ENCODE assay signal across 8 cellular contexts in genomic region chr2:207504513-207505171, GRCh38. TPM values are rescaled to one million over a fixed set of nuclear protein-coding genes. Genes with fewer than 3 reads are reported as not detected.
DNase-seq lines count a peak whose midpoint lies in the region; ATAC-seq and TF ChIP-seq lines count a peak whose summit lies in the region.

No MANE protein-coding gene starts in this region.

- intact Hi-C loops in transverse colon (cut with DNase I; ENCODE audit: low total_unique reads): no loop called here

- no peaks in the 10 kb centered on the region for H3K27me3 Mint-ChIP-seq in activated naive CD4-positive, alpha-beta T cell treated with anti-CD3 and anti-CD28 coated beads, Interleukin-2, amount 10 ng/mL, durations not matched to agents 7 days and 5 days
- peaks cover 3 to 11% (median 6%) of the 10 kb centered on the region in 3 donors for H3K27me3 Mint-ChIP-seq in immature natural killer cell (ENCODE audit: low read depth in 3 of 3)

- no peaks in the 10 kb centered on the region for H3K36me3 Mint-ChIP-seq in activated naive CD4-positive, alpha-beta T cell treated with anti-CD3 and anti-CD28 coated beads, Interleukin-2, amount 10 ng/mL, durations not matched to agents 7 days and 5 days
- H3K36me3 Mint-ChIP-seq in immature natural killer cell: peaks cover 0 to 4% (median 0%) of the 10 kb centered on the region in 3 donors

- peaks cover 0 to 17% (median 7%) of the 10 kb centered on the region in 4 donors for H3K4me1 ChIP-seq in transverse colon

- TF ChIP-seq EP300 in transverse colon (IDR thresholded peaks at IDR 0.05; ENCODE audit: low read depth): no peak

- 60 to 63% methylated on average over 9 to 11 of the region's 11 CpGs for WGBS in transverse colon (ENCODE audit: low coverage in 1 of 2), 2 donors

- peak overlapping the region; percentile 9 to 46 (median 31) for H3K27ac ChIP-seq in transverse colon

- in situ Hi-C loops in transverse colon (cut with MboI; ENCODE audit: low pct_ligation_motif_present in 1 of 4, low pct_unique_long_range_greater_than_20kb in 1 of 4, low sequenced_read_pairs in 3 of 4): no loop called here

- H3K4me3 Mint-ChIP-seq in activated naive CD4-positive, alpha-beta T cell treated with anti-CD3 and anti-CD28 coated beads, Interleukin-2, amount 10 ng/mL, durations not matched to agents 7 days and 5 days: no peak overlapping the region
- H3K4me3 Mint-ChIP-seq in immature natural killer cell: peak overlapping the region in 4 of 5 donors; percentile 0 to 47 (median 21)

- no peaks in the 10 kb centered on the region for H3K9me3 ChIP-seq in transverse colon

- no peak for TF ChIP-seq POLR2A in transverse colon (IDR thresholded peaks at IDR 0.05)

- peaks cover 70% of the 10 kb centered on the region for H3K4me1 Mint-ChIP-seq in activated naive CD4-positive, alpha-beta T cell treated with anti-CD3 and anti-CD28 coated beads, Interleukin-2, amount 10 ng/mL, durations not matched to agents 7 days and 5 days
- H3K4me1 Mint-ChIP-seq in immature natural killer cell: peaks cover 53 to 71% of the 10 kb centered on the region in 2 donors

- H3K27ac Mint-ChIP-seq in activated naive CD4-positive, alpha-beta T cell treated with anti-CD3 and anti-CD28 coated beads, Interleukin-2, amount 10 ng/mL, durations not matched to agents 7 days and 5 days: peak overlapping the region; percentile 35
- peak overlapping the region in 2 of 6 donors; percentile 4 to 18 for H3K27ac Mint-ChIP-seq in immature natural killer cell

- no peaks in the 10 kb centered on the region for H3K27me3 ChIP-seq in transverse colon

- no peak overlapping the region for H3K4me3 ChIP-seq in transverse colon

- TF ChIP-seq CTCF in transverse colon (IDR thresholded peaks at IDR 0.05): no peak

- DNase-seq in activated naive CD4-positive, alpha-beta T cell treated with anti-CD3 and anti-CD28 coated beads, Interleukin-2, amount 10 ng/mL, durations not matched to agents 7 days and 5 days: no peak
- no peak for DNase-seq in activated naive CD4-positive, alpha-beta T cell treated with Interleukin-2 at 50 U/mL for 16 hours
- DNase-seq in astrocyte of the hippocampus (ENCODE audit: low read depth, low spot score) (peak; percentile 95), immature natural killer cell (no peak), transverse colon (no peak), HUDEP-2 (lab: John Stamatoyannopoulos, UW; ENCODE audit: unreplicated experiment in 76 of 76) (no peak)

- CTCF ChIA-PET in activated naive CD4-positive, alpha-beta T cell treated with anti-CD3 and anti-CD28 coated beads, Interleukin-2, amount 10 ng/mL, durations not matched to agents 7 days and 5 days (lab: Charles Lee): interaction anchor here (0.6 to 1.4 kb wide), 6 partner anchors 9 to 48 kb away, joined by 3 to 4 read pairs (median 3); no protein-coding TSS in a partner anchor

- H3K9me3 Mint-ChIP-seq in activated naive CD4-positive, alpha-beta T cell treated with anti-CD3 and anti-CD28 coated beads, Interleukin-2, amount 10 ng/mL, durations not matched to agents 7 days and 5 days: no peaks in the 10 kb centered on the region
- H3K9me3 Mint-ChIP-seq in immature natural killer cell: no peaks in the 10 kb centered on the region

- H3K36me3 ChIP-seq in transverse colon: no peaks in the 10 kb centered on the region

- no peak for ATAC-seq in HG03520 (IDR thresholded peaks at IDR 0.05; ENCODE audit: unreplicated experiment)
- ATAC-seq in GM19035 (IDR thresholded peaks at IDR 0.05; ENCODE audit: unreplicated experiment): no peak

RNA-seq across cellular contexts. Expression of gene CREB1, which starts 25.1 kb away (rescaled TPM):
- polyA plus RNA-seq in immature natural killer cell: 10 to 100 TPM; 48.7 to 64.8 (median 59.4) TPM
- total RNA-seq in transverse colon: 10 to 100 TPM; 41.9 to 56.1 (median 51.9) TPM
